In genomic region chr3:72892081-72892763, GRCh38 we compare ENCODE assay signal across 9 cellular contexts. TPM values are rescaled to one million over a fixed set of nuclear protein-coding genes. Genes with fewer than 3 reads are reported as not detected.
A peak's percentile ranks its signal among the peaks of the same experiment; 100 is the strongest.
DNase-seq lines count a peak whose midpoint lies in the region; ATAC-seq lines count a peak whose summit lies in the region.
"Had no signal": no experiment of that assay in that cellular context is flagged by ENCODE, and none has a peak within 500 bp of the region (broad histone marks: within the 10 kb centered on the region; RNA-seq: fewer than 3 reads in every experiment).

No MANE protein-coding gene starts in this region.

- no peak overlapping the region for H3K4me3 ChIP-seq in SJCRH30
- H3K4me3 ChIP-seq: right lobe of liver had no signal

- ATAC-seq in GM21423 (IDR thresholded peaks at IDR 0.05; ENCODE audit: unreplicated experiment), result no peak
- ATAC-seq in HG02678 (IDR thresholded peaks at IDR 0.05; ENCODE audit: unreplicated experiment), result no peak

- DNase-seq in Daoy (ENCODE audit: low read depth) (peak; percentile 48), SJCRH30 (peak in 1 of 2 experiments; percentile 14), fibroblast of the conjunctiva (ENCODE audit: low read depth) (peak; percentile 87), pons (ENCODE audit: low spot score) (peak; percentile 98), SW 1271 (lab: John Stamatoyannopoulos, UW) (no peak), NCI-H187 (lab: John Stamatoyannopoulos, UW) (no peak)

- H3K27me3 ChIP-seq in SJCRH30, result no peaks in the 10 kb centered on the region
- H3K27me3 ChIP-seq: right lobe of liver had no signal

- peaks cover 30% of the 10 kb centered on the region for H3K4me1 ChIP-seq in SJCRH30

- no peaks in the 10 kb centered on the region for H3K9me3 ChIP-seq in SJCRH30 (replicated peaks)
- H3K9me3 ChIP-seq: right lobe of liver had no signal

- no peaks in the 10 kb centered on the region for H3K36me3 ChIP-seq in SJCRH30
- H3K36me3 ChIP-seq: right lobe of liver had no signal

- H3K27ac ChIP-seq in SJCRH30, result peak overlapping the region; percentile 81
- H3K27ac ChIP-seq: right lobe of liver had no signal

RNA-seq across cellular contexts. Expression of gene GXYLT2, which starts 4.4 kb away (rescaled TPM):
- total RNA-seq in Daoy (2014; rRNA removed; shearing (Covaris generic)), result 3.7 and 6.7 TPM in 2 replicates
- 7.0 and 7.2 TPM in 2 replicates for total RNA-seq in SJCRH30 (2014; rRNA removed; shearing (Covaris generic))

RNA-seq across cellular contexts. Expression of gene SHQ1, which starts 44.0 kb away (rescaled TPM):
- 27.8 and 32.5 TPM in 2 replicates for total RNA-seq in Daoy (2014; rRNA removed; shearing (Covaris generic))
- 14.0 and 14.1 TPM in 2 replicates for total RNA-seq in SJCRH30 (2014; rRNA removed; shearing (Covaris generic))

Comparison
In these comparisons a context has a peak if more than half of its experiments do, and no peak if none do; other contexts are left out.
1. DNase-seq: peak in Daoy (single experiment), fibroblast of the conjunctiva (single experiment) and pons (single experiment); none in SW 1271 (0 of 2) and NCI-H187 (0 of 2).